17 cellular contexts compared by ENCODE assay signal in the genomic region with DNA sequence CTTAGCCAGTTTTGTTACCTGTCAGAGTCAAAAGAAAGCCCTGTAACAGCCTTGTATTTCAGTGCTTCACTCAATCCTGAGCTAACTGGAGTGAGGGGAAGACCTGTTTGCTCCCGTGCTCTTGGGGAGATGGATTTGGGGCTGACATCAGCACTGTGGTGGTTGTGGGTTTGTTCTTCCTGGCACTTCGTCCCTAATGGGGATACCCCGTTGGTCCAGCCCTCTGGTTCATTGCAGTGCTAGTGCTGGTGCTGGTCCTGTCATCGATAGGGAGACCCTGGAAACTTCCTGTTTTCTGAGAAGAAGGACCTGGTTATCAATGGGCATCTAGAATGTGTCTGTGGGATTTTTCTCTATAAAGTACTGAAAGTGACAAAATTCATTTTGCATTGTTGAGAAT.
"Had no signal": no experiment of that assay in that cellular context is flagged by ENCODE, and none has a peak within 500 bp of the region (broad histone marks: within the 10 kb centered on the region; RNA-seq: fewer than 3 reads in every experiment).

No MANE protein-coding gene starts in this region.

- H3K36me3 ChIP-seq: pancreas, thyroid gland, uterus had no signal

- ATAC-seq: activated CD8-positive, alpha-beta memory T cell treated with anti-CD3 and anti-CD28 coated beads, Interleukin-2, amount 10 ng/mL, durations not matched to agents 7 days and 5 days; effector memory CD8-positive, alpha-beta T cell; left colon; mucosa of descending colon; naive thymus-derived CD8-positive, alpha-beta T cell; stimulated activated naive B cell treated with anti-CD40 and anti-IgM and Interleukin-4, amounts not matched to agents 10 μg/mL and 1 μg/mL and 100 μg/mL, for 72 hours had no signal

- DNase-seq: activated CD4-positive, alpha-beta memory T cell treated with anti-CD3 and anti-CD28 coated beads for 36 hours; activated CD8-positive, alpha-beta memory T cell treated with anti-CD3 and anti-CD28 coated beads, Interleukin-2, amount 10 ng/mL, durations not matched to agents 7 days and 5 days; activated naive CD4-positive, alpha-beta T cell treated with anti-CD3 and anti-CD28 coated beads for 36 hours; activated T-cell treated with anti-CD3 and anti-CD28 coated beads, Interleukin-2, amount 50 U/mL, for 1 hour; dermis blood vessel endothelial cell; effector memory CD8-positive, alpha-beta T cell; left colon; mucosa of descending colon; naive thymus-derived CD8-positive, alpha-beta T cell; pancreas; stimulated activated CD4-positive, alpha-beta T cell treated with anti-CD3 and anti-CD28 coated beads, Interleukin-12 subunit alpha, Interleukin-12 subunit beta, amount 100 ng/mL, for 4 hours; stimulated activated naive B cell treated with anti-CD40 and anti-IgM and Interleukin-4, amounts not matched to agents 10 μg/mL and 1 μg/mL and 100 μg/mL, for 72 hours; thyroid gland had no signal

- H3K9me3 ChIP-seq: mucosa of descending colon, pancreas, thyroid gland, uterus had no signal

- H3K27ac ChIP-seq: pancreas, thyroid gland, uterus, VCaP had no signal

- H3K4me1 ChIP-seq: uterus had no signal

- H3K27ac Mint-ChIP-seq: activated CD4-positive, alpha-beta memory T cell treated with anti-CD3 and anti-CD28 coated beads for 36 hours; activated CD8-positive, alpha-beta memory T cell treated with anti-CD3 and anti-CD28 coated beads, Interleukin-2, amount 10 ng/mL, durations not matched to agents 7 days and 5 days; activated naive CD4-positive, alpha-beta T cell treated with anti-CD3 and anti-CD28 coated beads for 36 hours; activated T-helper 2 cell treated with anti-CD3 and anti-CD28 coated beads, Interferon-gamma antibody, Interleukin-2, Interleukin-4, amounts not matched to agents 10 μg/mL and 5 μg/mL and 100 μg/mL, durations not matched to agents 14 hours and 24 hours and 36 hours; effector memory CD8-positive, alpha-beta T cell; stimulated activated naive B cell treated with anti-CD40 and anti-IgM and Interleukin-4, amounts not matched to agents 10 μg/mL and 1 μg/mL and 100 μg/mL, for 72 hours; T-helper 2 cell treated with Interferon-gamma antibody and Interleukin-4, amounts not matched to agents 5 μg/mL and 100 μg/mL, for 36 hours had no signal

- H3K27me3 ChIP-seq: pancreas, thyroid gland, uterus had no signal

- H3K9me3 Mint-ChIP-seq: activated CD4-positive, alpha-beta memory T cell treated with anti-CD3 and anti-CD28 coated beads for 36 hours; activated naive CD4-positive, alpha-beta T cell treated with anti-CD3 and anti-CD28 coated beads for 36 hours; activated T-helper 2 cell treated with anti-CD3 and anti-CD28 coated beads, Interferon-gamma antibody, Interleukin-2, Interleukin-4, amounts not matched to agents 10 μg/mL and 5 μg/mL and 100 μg/mL, durations not matched to agents 14 hours and 24 hours and 36 hours; effector memory CD8-positive, alpha-beta T cell; naive thymus-derived CD8-positive, alpha-beta T cell; stimulated activated naive B cell treated with anti-CD40 and anti-IgM and Interleukin-4, amounts not matched to agents 10 μg/mL and 1 μg/mL and 100 μg/mL, for 72 hours; T-helper 2 cell treated with Interferon-gamma antibody and Interleukin-4, amounts not matched to agents 5 μg/mL and 100 μg/mL, for 36 hours had no signal

- H3K4me3 ChIP-seq: mucosa of descending colon, thyroid gland, uterus had no signal

- H3K4me3 Mint-ChIP-seq: activated CD4-positive, alpha-beta memory T cell treated with anti-CD3 and anti-CD28 coated beads for 36 hours; activated CD8-positive, alpha-beta memory T cell treated with anti-CD3 and anti-CD28 coated beads, Interleukin-2, amount 10 ng/mL, durations not matched to agents 7 days and 5 days; activated naive CD4-positive, alpha-beta T cell treated with anti-CD3 and anti-CD28 coated beads for 36 hours; effector memory CD8-positive, alpha-beta T cell; naive thymus-derived CD8-positive, alpha-beta T cell; stimulated activated naive B cell treated with anti-CD40 and anti-IgM and Interleukin-4, amounts not matched to agents 10 μg/mL and 1 μg/mL and 100 μg/mL, for 72 hours; T-helper 2 cell treated with Interferon-gamma antibody and Interleukin-4, amounts not matched to agents 5 μg/mL and 100 μg/mL, for 36 hours had no signal

- H3K27me3 Mint-ChIP-seq: activated CD4-positive, alpha-beta memory T cell treated with anti-CD3 and anti-CD28 coated beads for 36 hours; activated CD8-positive, alpha-beta memory T cell treated with anti-CD3 and anti-CD28 coated beads, Interleukin-2, amount 10 ng/mL, durations not matched to agents 7 days and 5 days; effector memory CD8-positive, alpha-beta T cell; naive thymus-derived CD8-positive, alpha-beta T cell; stimulated activated naive B cell treated with anti-CD40 and anti-IgM and Interleukin-4, amounts not matched to agents 10 μg/mL and 1 μg/mL and 100 μg/mL, for 72 hours had no signal
